ENCODE assay signal across 8 cellular contexts in genomic region chr1:169348356-169349036, GRCh38. TPM values are rescaled to one million over a fixed set of nuclear protein-coding genes. Genes with fewer than 3 reads are reported as not detected.
DNase-seq lines count a peak whose midpoint lies in the region; ATAC-seq, FAIRE-seq and TF ChIP-seq lines count a peak whose summit lies in the region.

No MANE protein-coding gene starts in this region.

- H3K27me3 ChIP-seq in Caco-2 (replicated peaks; ENCODE audit: control insufficient read depth, insufficient read depth, low read length) (no peaks in the 10 kb centered on the region), NT2/D1 (ENCODE audit: insufficient read depth, insufficient read length) (no peaks in the 10 kb centered on the region)

- no peak overlapping the region for H3K9ac ChIP-seq in NT2/D1 (ENCODE audit: insufficient read length, low read depth)

- ATAC-seq in HG02852 (IDR thresholded peaks at IDR 0.05; ENCODE audit: unreplicated experiment) (no peak), GM21737 (IDR thresholded peaks at IDR 0.05; ENCODE audit: unreplicated experiment) (no peak)

- CTCF ChIA-PET in Caco-2 (lab: Charles Lee): interaction anchor here (0.6 to 1.5 kb wide), 12 partner anchors 12 to 1006 kb away, joined by 3 to 41 read pairs (median 6); partner anchors contain the start of genes BLZF1 and NME7

- intact Hi-C loops in Caco-2 (cut with micrococcal nuclease; ENCODE audit: unreplicated experiment): loop anchor here (1.0 to 5.0 kb wide), 7 partner anchors 146 to 1006 kb away; no protein-coding TSS in a partner anchor

- peaks cover 30% of the 10 kb centered on the region for H3K4me1 ChIP-seq in Caco-2
- no peaks in the 10 kb centered on the region for H3K4me1 ChIP-seq in NT2/D1 (ENCODE audit: insufficient read depth, insufficient read length)

- H3K36me3 Mint-ChIP-seq in Caco-2 (ENCODE audit: insufficient read depth, unreplicated experiment): no peaks in the 10 kb centered on the region

- H3K9me3 ChIP-seq in Caco-2: no peaks in the 10 kb centered on the region
- H3K9me3 ChIP-seq in NT2/D1 (ENCODE audit: insufficient read depth, low read length): no peaks in the 10 kb centered on the region

- peak; percentile 62 for FAIRE-seq in colon (lab: Jason Lieb, UNC)

- H3K4me3 Mint-ChIP-seq in Caco-2 (ENCODE audit: unreplicated experiment): no peak overlapping the region

- H3K27ac Mint-ChIP-seq in Caco-2 (ENCODE audit: unreplicated experiment): no peak overlapping the region

- peak; percentile 67 to 78 for TF ChIP-seq CTCF in Caco-2 (IDR thresholded peaks at IDR 0.05; ENCODE audit: insufficient read depth in 1 of 2, low read depth in 1 of 2, low read length in 1 of 2, severe bottlenecking in 1 of 2, unreplicated experiment in 1 of 2)

- H3K9me3 Mint-ChIP-seq in Caco-2 (ENCODE audit: unreplicated experiment): no peaks in the 10 kb centered on the region

- no TSS peak for BruUV-seq in Caco-2 (replicated peaks; lab: Mats Ljungman, UMichigan)

- H3K36me3 ChIP-seq in Caco-2 (ENCODE audit: control insufficient read depth, insufficient read depth, low read length): no peaks in the 10 kb centered on the region
- H3K36me3 ChIP-seq in NT2/D1 (ENCODE audit: insufficient read depth, insufficient read length, low read length): no peaks in the 10 kb centered on the region

- H3K4me1 Mint-ChIP-seq in Caco-2 (ENCODE audit: low read depth, unreplicated experiment): peaks cover 34% of the 10 kb centered on the region

- no peaks in the 10 kb centered on the region for H3K27me3 Mint-ChIP-seq in Caco-2 (ENCODE audit: insufficient read depth, unreplicated experiment)

- H3K4me3 ChIP-seq in Caco-2 (ENCODE audit: low read depth, low read length) (no peak overlapping the region), NT2/D1 (ENCODE audit: insufficient read length, low read depth) (no peak overlapping the region)

- DNase-seq in Caco-2: peak in 1 of 2 experiments; percentile 62
- DNase-seq in HCEC 1CT: peak; percentile 59
- peak; percentile 47 for DNase-seq in NT2/D1 (ENCODE audit: low read depth, low spot score)
- peak; percentile 64 for DNase-seq in midbrain (lab: John Stamatoyannopoulos, UW)
- no peak for DNase-seq in activated CD8-positive, alpha-beta memory T cell treated with anti-CD3 and anti-CD28 coated beads, Interleukin-2, amount 50 U/mL, for 4 hours

- POLR2A ChIA-PET in Caco-2 (lab: Charles Lee): interaction anchor here (1.1 kb wide), 1 partner anchor 745 kb away, joined by 3 read pairs; no protein-coding TSS in a partner anchor

RNA-seq across cellular contexts. Expression of gene NME7, which starts 19.1 kb away (rescaled TPM):
- 9.0 and 12.7 TPM in 2 replicates for total RNA-seq in Caco-2 (2022)

RNA-seq across cellular contexts. Expression of gene BLZF1, which starts 19.5 kb away (rescaled TPM):
- total RNA-seq in Caco-2 (2022): 20.5 and 23.5 TPM in 2 replicates
